Comparison of ENCODE assay signal across 18 cellular contexts in genomic region chr2:112118148-112118547, GRCh38. TPM values are rescaled to one million over a fixed set of nuclear protein-coding genes. Genes with fewer than 3 reads are reported as not detected.
DNase-seq lines count a peak whose midpoint lies in the region; ATAC-seq and TF ChIP-seq lines count a peak whose summit lies in the region.
"Had no signal": no experiment of that assay in that cellular context is flagged by ENCODE, and none has a peak within 500 bp of the region (broad histone marks: within the 10 kb centered on the region; RNA-seq: fewer than 3 reads in every experiment).

No MANE protein-coding gene starts in this region.

- in situ Hi-C loops in SK-MEL-5 (cut with HindIII; ENCODE audit: low pct_unique_long_range_greater_than_20kb, low sequenced_read_pairs): no loop called here

- TF ChIP-seq CTCF in epithelial cell of proximal tubule (conservative IDR thresholded peaks at IDR 0.05; ENCODE audit: low read depth, low read length) (peak; percentile 28), progenitor cell of endocrine pancreas (IDR thresholded peaks at IDR 0.05; ENCODE audit: unreplicated experiment) (peak; percentile 25)

- H3K27ac Mint-ChIP-seq in progenitor cell of endocrine pancreas: no peak overlapping the region
- H3K27ac Mint-ChIP-seq: nephron progenitor cell; T-helper 2 cell treated with Interferon-gamma antibody and Interleukin-4, amounts not matched to agents 5 μg/mL and 100 μg/mL, for 36 hours had no signal

- no peaks in the 10 kb centered on the region for H3K9me3 Mint-ChIP-seq in progenitor cell of endocrine pancreas (ENCODE audit: low read depth)

- peaks cover 1% of the 10 kb centered on the region for H3K36me3 Mint-ChIP-seq in progenitor cell of endocrine pancreas (ENCODE audit: insufficient read depth)

- no peak overlapping the region for H3K4me3 ChIP-seq in epithelial cell of proximal tubule (ENCODE audit: low read depth, low read length)
- H3K4me3 ChIP-seq: SJSA1, thoracic aorta had no signal

- ATAC-seq in HG03135 (IDR thresholded peaks at IDR 0.05; ENCODE audit: unreplicated experiment): no peak

- no peaks in the 10 kb centered on the region for H3K4me1 Mint-ChIP-seq in progenitor cell of endocrine pancreas (ENCODE audit: low read depth)

- no peak overlapping the region for H3K4me3 Mint-ChIP-seq in progenitor cell of endocrine pancreas (ENCODE audit: low read depth)
- H3K4me3 Mint-ChIP-seq: nephron progenitor cell; T-helper 2 cell treated with Interferon-gamma antibody and Interleukin-4, amounts not matched to agents 5 μg/mL and 100 μg/mL, for 36 hours had no signal

- DNase-seq in DMS53 (lab: John Stamatoyannopoulos, UW) (peak; percentile 23), DMS53 treated with DMSO at 0.1 percent for 48 hours (lab: John Stamatoyannopoulos, UW; ENCODE audit: unreplicated experiment) (no peak), SK-MEL-5 (ENCODE audit: low read depth, low spot score) (peak; percentile 3), epithelial cell of proximal tubule (ENCODE audit: low read depth) (no peak), progenitor cell of endocrine pancreas (ENCODE audit: low spot score, unreplicated experiment) (no peak), NCI-H2227 treated with DMSO at 0.1 percent for 48 hours (lab: John Stamatoyannopoulos, UW) (no peak)
- DNase-seq in activated CD4-positive, alpha-beta T cell treated with anti-CD3 and anti-CD28 coated beads for 48 hours: no peak
- DNase-seq: activated CD4-positive, CD25-positive, alpha-beta regulatory T cell treated with anti-CD3 and anti-CD28 coated beads, Interleukin-2, amount 50 U/mL, for 72 hours; activated effector memory CD4-positive, alpha-beta T cell treated with Interleukin-2 at 50 U/mL for 16 hours; hypothalamus; NCI-H2029 treated with DMSO at 0.1 percent for 48 hours; NCI-H510A; nephron progenitor cell had no signal

- H3K27me3 Mint-ChIP-seq in progenitor cell of endocrine pancreas: no peaks in the 10 kb centered on the region

RNA-seq across cellular contexts. Expression of gene FBLN7, which starts 20.0 kb away (rescaled TPM):
- total RNA-seq in SK-MEL-5 (2014; rRNA removed; shearing (Covaris generic)): not detected in 2 replicates
- 0.03 TPM in 1 of 2 replicates, not detected in the other for polyA plus RNA-seq in SK-MEL-5 (2015; cell fraction: cytosol; rRNA removed)
- polyA plus RNA-seq in SK-MEL-5 (2015; cell fraction: nucleus; rRNA removed): 0.94 TPM in 1 of 2 replicates, not detected in the other
- 1.6 TPM in 1 of 2 replicates, not detected in the other for total RNA-seq in epithelial cell of proximal tubule
- 9.3 and 13.3 TPM in 2 replicates for total RNA-seq in progenitor cell of endocrine pancreas
- total RNA-seq: H4, SJSA1 had no signal

Comparison
In these comparisons a context has a peak if more than half of its experiments do, and no peak if none do; other contexts are left out.
1. DNase-seq: peak in DMS53 (single experiment) and SK-MEL-5 (single experiment); none in DMS53 treated with DMSO at 0.1 percent for 48 hours (single experiment), epithelial cell of proximal tubule (single experiment), progenitor cell of endocrine pancreas (single experiment), activated CD4-positive, alpha-beta T cell treated with anti-CD3 and anti-CD28 coated beads for 48 hours (single experiment) and NCI-H2227 treated with DMSO at 0.1 percent for 48 hours (single experiment).